In genomic region chr20:31705191-31705590, GRCh38 we compare ENCODE assay signal across 1 cellular context.
TF ChIP-seq lines count a peak whose summit lies in the region.

No MANE protein-coding gene starts in this region.

TF ChIP-seq in WTC11, 78 proteins besides CTCF, POLR2A, EP300 and RAD21 (continued from another document):
- TF ChIP-seq E2F5 (CRISPR knock-in tag; IDR thresholded peaks at IDR 0.05), result no peak
- no peak for TF ChIP-seq ZNF396 (CRISPR knock-in tag; IDR thresholded peaks at IDR 0.05; ENCODE audit: borderline replicate concordance)
- no peak for TF ChIP-seq ZNF512 (CRISPR knock-in tag; IDR thresholded peaks at IDR 0.05; ENCODE audit: borderline replicate concordance)
- no peak for TF ChIP-seq ZSCAN18 (CRISPR knock-in tag; IDR thresholded peaks at IDR 0.05)
- no peak for TF ChIP-seq ESRRA (CRISPR knock-in tag; IDR thresholded peaks at IDR 0.05; ENCODE audit: borderline replicate concordance)
- TF ChIP-seq EMX1 (CRISPR knock-in tag; IDR thresholded peaks at IDR 0.05), result no peak
- TF ChIP-seq OVOL2 (CRISPR knock-in tag; IDR thresholded peaks at IDR 0.05; ENCODE audit: borderline replicate concordance), result no peak
- TF ChIP-seq TEAD4 (CRISPR knock-in tag; IDR thresholded peaks at IDR 0.05), result no peak
- TF ChIP-seq ZNF416 (CRISPR knock-in tag; IDR thresholded peaks at IDR 0.05), result no peak
- TF ChIP-seq IRF2 (CRISPR knock-in tag; IDR thresholded peaks at IDR 0.05; ENCODE audit: borderline replicate concordance, low read depth), result no peak
- no peak for TF ChIP-seq ZNF232 (CRISPR knock-in tag; IDR thresholded peaks at IDR 0.05)
